ENCODE assay signal across 13 cellular contexts in genomic region chr3:47405820-47406761, GRCh38. TPM values are rescaled to one million over a fixed set of nuclear protein-coding genes. Genes with fewer than 3 reads are reported as not detected.
DNase-seq lines count a peak whose midpoint lies in the region; ATAC-seq and TF ChIP-seq lines count a peak whose summit lies in the region.
"Had no signal": no experiment of that assay in that cellular context is flagged by ENCODE, and none has a peak within 500 bp of the region (broad histone marks: within the 10 kb centered on the region; RNA-seq: fewer than 3 reads in every experiment).

No MANE protein-coding gene starts in this region.

- DNase-seq in H9 (no peak), prostate gland (ENCODE audit: low spot score) (no peak), COLO668 (lab: John Stamatoyannopoulos, UW; ENCODE audit: unreplicated experiment) (no peak)
- DNase-seq in activated CD4-positive, alpha-beta T cell treated with anti-CD3 and anti-CD28 coated beads, Interleukin-2, amount 50 U/mL, for 4 hours, result no peak
- no peak for DNase-seq in CD4-positive, alpha-beta memory T cell
- DNase-seq: NCI-H1436 treated with DMSO at 0.1 percent for 48 hours, RPMI8226, T-helper 9 cell had no signal

- no peak overlapping the region for H4K91ac ChIP-seq in H9 (ENCODE audit: insufficient read length, low read depth, low read length)

- no peak for ATAC-seq in HG03378 (IDR thresholded peaks at IDR 0.05; ENCODE audit: unreplicated experiment)

- intact Hi-C loops in prostate gland (cut with DNase I), result no loop called here
- intact Hi-C loops in CD4-positive, alpha-beta memory T cell (cut with micrococcal nuclease), result no loop called here

- H3K79me2 ChIP-seq in H9 (ENCODE audit: insufficient read depth, low read length), result no peaks in the 10 kb centered on the region

- H3K27ac Mint-ChIP-seq in H9, result peak overlapping the region; percentile 36 to 84 (median 64); a peak in 5 of 7 replicates
- peak overlapping the region in 3 of 7 donors; percentile 37 to 78 (median 57) for H3K27ac Mint-ChIP-seq in CD4-positive, alpha-beta memory T cell

- H3K23ac ChIP-seq in H9 (ENCODE audit: insufficient read length, low read depth, low read length), result no peak overlapping the region

- no peaks in the 10 kb centered on the region; the same call in 1 of the 2 replicates for H3K27me3 Mint-ChIP-seq in H9 (ENCODE audit: low read depth)
- H3K27me3 Mint-ChIP-seq in CD4-positive, alpha-beta memory T cell, result no peaks in the 10 kb centered on the region
- H3K27me3 Mint-ChIP-seq: central memory CD8-positive, alpha-beta T cell had no signal

- peaks cover 11 to 36% (median 20%) of the 10 kb centered on the region in 3 experiments; a peak in 6 of 7 replicates for H3K36me3 Mint-ChIP-seq in H9 (ENCODE audit: insufficient read depth in 1 of 3, low read depth in 3 of 3)
- peaks cover 0 to 28% of the 10 kb centered on the region in 2 donors for H3K36me3 Mint-ChIP-seq in CD4-positive, alpha-beta memory T cell

- no peak overlapping the region for H4K8ac ChIP-seq in H9 (replicated peaks; ENCODE audit: insufficient read length, low read depth, low read length)

- WGBS in H9 (ENCODE audit: extremely low coverage, insufficient read length, low lambda C conversion rate), result no CpG with 5 or more reads among the region's 31 CpGs
- 86% methylated on average over 29 of the region's 31 CpGs for WGBS in prostate gland

- H3K27me3 ChIP-seq in BLaER1 (no peaks in the 10 kb centered on the region), H9 (ENCODE audit: insufficient read depth, low read length) (no peaks in the 10 kb centered on the region), prostate gland (replicated peaks; ENCODE audit: insufficient read depth) (no peaks in the 10 kb centered on the region)
- no peaks in the 10 kb centered on the region for H3K27me3 ChIP-seq in CD4-positive, alpha-beta memory T cell (ENCODE audit: insufficient read depth, low read length)

- H3K79me1 ChIP-seq in H9 (ENCODE audit: insufficient read depth, low read depth, low read length, poor library complexity, severe bottlenecking), result no peaks in the 10 kb centered on the region

- no peak for TF ChIP-seq CTCF in H9 (conservative IDR thresholded peaks at IDR 0.05)
- no peak for TF ChIP-seq CTCF in prostate gland (IDR thresholded peaks at IDR 0.05)

- H3K4me1 ChIP-seq in BLaER1 (peaks cover 29% of the 10 kb centered on the region), H9 (ENCODE audit: insufficient read depth, low read length) (no peaks in the 10 kb centered on the region), prostate gland (replicated peaks) (peaks cover 13% of the 10 kb centered on the region)
- no peaks in the 10 kb centered on the region for H3K4me1 ChIP-seq in CD4-positive, alpha-beta memory T cell (ENCODE audit: insufficient read depth, low read length)

- H3K4me3 ChIP-seq in BLaER1 (no peak overlapping the region), prostate gland (no peak overlapping the region)
- H3K4me3 ChIP-seq in CD4-positive, alpha-beta memory T cell (ENCODE audit: low read length in 2 of 2), result no peak overlapping the region

- H3K9me3 Mint-ChIP-seq in H9, result no peaks in the 10 kb centered on the region
- peaks cover 0 to 2% (median 0%) of the 10 kb centered on the region in 8 donors for H3K9me3 Mint-ChIP-seq in CD4-positive, alpha-beta memory T cell
- H3K9me3 Mint-ChIP-seq: central memory CD8-positive, alpha-beta T cell had no signal

- H3K4me1 Mint-ChIP-seq in H9, result no peaks in the 10 kb centered on the region
- H3K4me1 Mint-ChIP-seq in CD4-positive, alpha-beta memory T cell, result peaks cover 0 to 8% (median under 1%) of the 10 kb centered on the region in 4 donors

- H3K4me2 ChIP-seq in BLaER1 (peak overlapping the region; percentile 43), H9 (ENCODE audit: insufficient read depth, insufficient read length, low read length) (no peak overlapping the region)
- H3K4me2 ChIP-seq: KMS-11 had no signal

- no peak overlapping the region for H3T11ph ChIP-seq in H9 (ENCODE audit: low read length)

- no peak overlapping the region for H2BK5ac ChIP-seq in H9 (ENCODE audit: insufficient read length, low read length)

- POLR2A ChIA-PET in CD4-positive, alpha-beta memory T cell (lab: Charles Lee; ENCODE audit: partially characterized antibody), result interaction anchor here (1.5 kb wide), 1 partner anchor 16 kb away, joined by 5 read pairs; no protein-coding TSS in a partner anchor

- H4K20me1 ChIP-seq in BLaER1 (peaks cover 88% of the 10 kb centered on the region), H9 (ENCODE audit: control insufficient read depth, insufficient read depth, insufficient read length) (no peaks in the 10 kb centered on the region)

- H3K36me3 ChIP-seq in BLaER1, result peaks cover 91% of the 10 kb centered on the region
- peaks cover 5 to 19% of the 10 kb centered on the region in 2 donors for H3K36me3 ChIP-seq in prostate gland
- peaks cover 31% of the 10 kb centered on the region for H3K36me3 ChIP-seq in CD4-positive, alpha-beta memory T cell (ENCODE audit: insufficient read depth, low read length)

- H3K27ac ChIP-seq in BLaER1 (0 out of 2 replicates have a peak overlapping the region, but pooled peaks have one; percentile 26), H9 (ENCODE audit: insufficient read length, low read depth, low read length) (no peak overlapping the region), cingulate gyrus (ENCODE audit: low read depth, low read length) (peak overlapping the region; percentile 75), prostate gland (peak overlapping the region; percentile 30 to 64)
- no peak overlapping the region for H3K27ac ChIP-seq in CD4-positive, alpha-beta memory T cell (ENCODE audit: low read depth, low read length)
- H3K27ac ChIP-seq: KMS-11 had no signal

- H3K9ac ChIP-seq in BLaER1 (peak overlapping the region; percentile 29; the same call in 1 of the 2 replicates), H9 (ENCODE audit: extremely low read depth, insufficient read length, low read length) (no peak overlapping the region)
- H3K9ac ChIP-seq: KMS-11 had no signal

- no peak overlapping the region for H3K18ac ChIP-seq in H9 (ENCODE audit: insufficient read length, low read depth, low read length)

- CTCF ChIA-PET in CD4-positive, alpha-beta memory T cell (lab: Charles Lee; ENCODE audit: partially characterized antibody), result no interaction called here

- no peaks in the 10 kb centered on the region for H3K23me2 ChIP-seq in H9 (ENCODE audit: insufficient read length, low read depth, low read length, poor library complexity, severe bottlenecking)

- H2BK20ac ChIP-seq in H9 (ENCODE audit: low read depth, low read length, poor library complexity, severe bottlenecking), result no peak overlapping the region

- H2AFZ ChIP-seq in H9 (ENCODE audit: low read length), result no peak overlapping the region

- H3K9me3 ChIP-seq in BLaER1, result no peaks in the 10 kb centered on the region
- H3K9me3 ChIP-seq in H9 (ENCODE audit: control insufficient read depth, low read depth, low read length), result no peaks in the 10 kb centered on the region
- no peaks in the 10 kb centered on the region for H3K9me3 ChIP-seq in prostate gland
- no peaks in the 10 kb centered on the region for H3K9me3 ChIP-seq in CD4-positive, alpha-beta memory T cell (ENCODE audit: control insufficient read depth in 1 of 2, low read length in 2 of 2)

- no peak for TF ChIP-seq POLR2A in prostate gland (IDR thresholded peaks at IDR 0.05)

- no peak overlapping the region for H4K5ac ChIP-seq in H9 (ENCODE audit: insufficient read length, low read depth, low read length)

- H3K56ac ChIP-seq in H9 (ENCODE audit: insufficient read length, low read depth, low read length), result no peak overlapping the region

- H3K4ac ChIP-seq in H9 (ENCODE audit: low read depth, low read length), result no peak overlapping the region

- H3K4me3 Mint-ChIP-seq in H9, result no peak overlapping the region
- H3K4me3 Mint-ChIP-seq in CD4-positive, alpha-beta memory T cell, result no peak overlapping the region
- H3K4me3 Mint-ChIP-seq: central memory CD8-positive, alpha-beta T cell had no signal

- no peak overlapping the region for H2BK120ac ChIP-seq in H9 (ENCODE audit: low read depth, low read length, poor library complexity, severe bottlenecking)

- no peak overlapping the region for H2BK12ac ChIP-seq in H9 (ENCODE audit: insufficient read length, low read depth, low read length)

- H2BK15ac ChIP-seq in H9 (ENCODE audit: low read depth, low read length), result no peak overlapping the region

- H2AK5ac ChIP-seq in H9 (ENCODE audit: insufficient read length, low read length), result no peak overlapping the region

- no peak overlapping the region for H3K14ac ChIP-seq in H9 (ENCODE audit: insufficient read depth, low read length)

RNA-seq across cellular contexts. Expression of gene PTPN23, which starts 25.3 kb away (rescaled TPM):
- total RNA-seq in H9 (2021), result 38.0 and 42.2 TPM in 2 replicates
- total RNA-seq in prostate gland, result 10 to 100 TPM; 31.7 to 47.4 TPM
- 10 to 100 TPM; 50.0 to 53.9 TPM for total RNA-seq in CD4-positive, alpha-beta memory T cell
- polyA plus RNA-seq in CD4-positive, alpha-beta memory T cell, result 1 to 10 TPM in 1 of 2 donors, under 1 TPM in 1; 0.46 to 4.3 TPM

Comparison
In these comparisons a context has a peak if more than half of its experiments do, and no peak if none do; other contexts are left out.
1. H3K27ac ChIP-seq: peak in BLaER1 (single experiment), cingulate gyrus (single experiment) and prostate gland (2 of 2); none in H9 (single experiment) and CD4-positive, alpha-beta memory T cell (single experiment).